24 cellular contexts compared by ENCODE assay signal in the genomic region with DNA sequence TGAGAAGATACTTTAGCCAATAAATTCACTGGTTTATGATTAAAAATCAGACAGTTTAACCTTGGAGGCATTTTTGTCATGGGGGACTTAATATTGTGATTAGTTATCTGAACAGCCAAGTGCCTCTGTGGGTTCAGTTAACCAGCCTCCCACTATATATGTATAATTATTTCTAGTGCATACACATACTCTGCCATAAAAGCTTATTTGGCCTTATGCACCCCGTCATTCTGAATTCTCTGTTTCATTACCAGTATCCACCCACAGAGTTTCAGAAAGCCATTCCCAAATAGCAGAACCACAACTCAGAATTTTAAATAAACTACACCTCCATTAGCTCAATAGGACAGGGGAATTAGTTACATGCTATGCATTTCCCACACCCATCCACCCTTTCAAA.
"Had no signal": no experiment of that assay in that cellular context is flagged by ENCODE, and none has a peak within 500 bp of the region (broad histone marks: within the 10 kb centered on the region; RNA-seq: fewer than 3 reads in every experiment).

No MANE protein-coding gene starts in this region.

- H3K9me3 Mint-ChIP-seq: activated CD8-positive, alpha-beta T cell treated with anti-CD3 and anti-CD28 coated beads for 36 hours; activated naive CD4-positive, alpha-beta T cell treated with anti-CD3 and anti-CD28 coated beads, Interleukin-2, amount 50 U/mL, for 72 hours; activated naive CD8-positive, alpha-beta T cell treated with anti-CD3 and anti-CD28 coated beads, Interleukin-2, amount 50 U/mL, for 24 hours; activated T-helper 1 cell treated with anti-CD3 and anti-CD28 coated beads, Interleukin-12 subunit alpha, Interleukin-12 subunit beta, Interleukin-2, Interleukin-4 antibody, amounts not matched to agents 30 ng/mL and 10 ng/mL and 1 ng/mL, durations not matched to agents 14 hours and 24 hours and 36 hours had no signal

- H3K4me1 ChIP-seq: ascending aorta, body of pancreas had no signal

- H3K4me3 Mint-ChIP-seq: activated CD4-positive, alpha-beta T cell treated with anti-CD3 and anti-CD28 coated beads for 36 hours; activated CD8-positive, alpha-beta T cell treated with anti-CD3 and anti-CD28 coated beads for 36 hours; activated naive CD8-positive, alpha-beta T cell treated with anti-CD3 and anti-CD28 coated beads, Interleukin-2, amount 50 U/mL, for 24 hours; activated T-helper 1 cell treated with anti-CD3 and anti-CD28 coated beads, Interleukin-12 subunit alpha, Interleukin-12 subunit beta, Interleukin-2, Interleukin-4 antibody, amounts not matched to agents 30 ng/mL and 10 ng/mL and 1 ng/mL, durations not matched to agents 14 hours and 24 hours and 36 hours had no signal

- H3K9ac ChIP-seq: SK-N-SH had no signal

- DNase-seq: activated CD4-positive, alpha-beta T cell treated with anti-CD3 and anti-CD28 coated beads for 36 hours; activated CD8-positive, alpha-beta memory T cell treated with anti-CD3 and anti-CD28 coated beads, Interleukin-2, amount 50 U/mL, for 4 hours; activated CD8-positive, alpha-beta T cell treated with anti-CD3 and anti-CD28 coated beads for 36 hours; activated effector memory CD4-positive, alpha-beta T cell treated with anti-CD3 and anti-CD28 coated beads, Interleukin-2, amount 50 U/mL, for 16 hours; activated naive CD4-positive, alpha-beta T cell treated with Interleukin-2 at 50 U/mL for 16 hours; activated naive CD8-positive, alpha-beta T cell treated with anti-CD3 and anti-CD28 coated beads, Interleukin-2, amount 50 U/mL, for 24 hours; amniotic stem cell; body of pancreas; central memory CD4-positive, alpha-beta T cell; NCI-H1105 treated with DMSO at 0.1 percent for 48 hours; NCI-H1436 treated with DMSO at 0.1 percent for 48 hours; NCI-H187 treated with DMSO at 0.1 percent for 48 hours; NCI-H2081 treated with DMSO at 0.1 percent for 48 hours; NCI-H446; NCI-H524; PC-9; SK-N-SH; T-helper 1 cell; WERI-Rb-1 had no signal

- H3K4me2 ChIP-seq: PC-9, SK-N-SH had no signal

- H3K4me3 ChIP-seq: ascending aorta, body of pancreas, PC-9 had no signal

- H2AFZ ChIP-seq: PC-9 had no signal

- FAIRE-seq: bronchial epithelial cell had no signal

- H3K27me3 Mint-ChIP-seq: activated CD4-positive, alpha-beta T cell treated with anti-CD3 and anti-CD28 coated beads for 36 hours; activated CD8-positive, alpha-beta T cell treated with anti-CD3 and anti-CD28 coated beads for 36 hours; activated naive CD8-positive, alpha-beta T cell treated with anti-CD3 and anti-CD28 coated beads, Interleukin-2, amount 50 U/mL, for 24 hours had no signal

- ATAC-seq: activated CD4-positive, alpha-beta T cell treated with anti-CD3 and anti-CD28 coated beads for 36 hours; activated CD8-positive, alpha-beta T cell treated with anti-CD3 and anti-CD28 coated beads for 36 hours; activated naive CD4-positive, alpha-beta T cell treated with anti-CD3 and anti-CD28 coated beads, Interleukin-2, amount 50 U/mL, for 72 hours; activated naive CD8-positive, alpha-beta T cell treated with anti-CD3 and anti-CD28 coated beads, Interleukin-2, amount 50 U/mL, for 24 hours; body of pancreas; Right ventricle myocardium inferior had no signal

- H3K36me3 ChIP-seq: ascending aorta had no signal

- H3K27ac Mint-ChIP-seq: activated CD4-positive, alpha-beta T cell treated with anti-CD3 and anti-CD28 coated beads for 36 hours; activated CD8-positive, alpha-beta T cell treated with anti-CD3 and anti-CD28 coated beads for 36 hours; activated naive CD4-positive, alpha-beta T cell treated with anti-CD3 and anti-CD28 coated beads, Interleukin-2, amount 50 U/mL, for 72 hours; activated naive CD8-positive, alpha-beta T cell treated with anti-CD3 and anti-CD28 coated beads, Interleukin-2, amount 50 U/mL, for 24 hours; activated T-helper 1 cell treated with anti-CD3 and anti-CD28 coated beads, Interleukin-12 subunit alpha, Interleukin-12 subunit beta, Interleukin-2, Interleukin-4 antibody, amounts not matched to agents 30 ng/mL and 10 ng/mL and 1 ng/mL, durations not matched to agents 14 hours and 24 hours and 36 hours had no signal

- H3K27me3 ChIP-seq: ascending aorta, body of pancreas had no signal

- H3K27ac ChIP-seq: ascending aorta, body of pancreas, PC-9, WERI-Rb-1 had no signal

- H3K9me3 ChIP-seq: ascending aorta, body of pancreas, SK-N-SH had no signal
